ENCODE assay signal across 1 cellular context in the genomic region with DNA sequence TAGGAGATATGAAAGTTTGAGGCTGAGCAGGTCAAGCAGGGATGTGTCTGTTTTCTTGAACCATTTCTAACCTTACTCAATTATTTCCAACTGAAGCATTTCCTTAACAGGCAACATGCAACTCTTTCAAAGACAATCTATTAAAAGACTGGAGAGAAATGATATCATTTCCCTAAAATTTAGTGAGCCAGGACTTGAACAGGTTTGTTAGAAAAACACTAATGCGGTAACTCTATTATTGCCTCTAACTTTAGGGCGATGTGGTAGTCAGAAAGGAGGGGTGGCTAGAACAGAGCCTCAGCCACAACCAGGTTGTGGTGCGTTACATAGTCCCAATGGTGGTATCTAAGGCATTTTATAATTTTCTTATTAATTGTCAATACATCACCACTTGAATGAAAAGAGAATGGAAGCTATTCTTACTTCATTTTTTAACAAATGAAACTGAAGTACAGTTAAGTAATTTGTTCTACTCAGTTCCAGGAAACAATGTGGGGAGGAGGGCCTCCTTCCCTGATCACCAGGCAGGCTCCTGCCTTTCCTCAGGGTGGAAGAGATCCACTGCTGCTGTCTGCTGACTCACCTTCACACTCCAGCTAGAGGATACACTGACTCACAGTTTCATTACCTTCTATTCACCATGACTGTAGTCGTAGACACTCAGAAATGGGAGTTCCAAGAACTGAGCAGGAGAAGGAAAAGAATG.
TF ChIP-seq lines count a peak whose summit lies in the region.

No MANE protein-coding gene starts in this region.

TF ChIP-seq in K562, 482 proteins besides CTCF, POLR2A, EP300 and RAD21 (continued from another document and continues in another):
- TF ChIP-seq, protein P1, sequence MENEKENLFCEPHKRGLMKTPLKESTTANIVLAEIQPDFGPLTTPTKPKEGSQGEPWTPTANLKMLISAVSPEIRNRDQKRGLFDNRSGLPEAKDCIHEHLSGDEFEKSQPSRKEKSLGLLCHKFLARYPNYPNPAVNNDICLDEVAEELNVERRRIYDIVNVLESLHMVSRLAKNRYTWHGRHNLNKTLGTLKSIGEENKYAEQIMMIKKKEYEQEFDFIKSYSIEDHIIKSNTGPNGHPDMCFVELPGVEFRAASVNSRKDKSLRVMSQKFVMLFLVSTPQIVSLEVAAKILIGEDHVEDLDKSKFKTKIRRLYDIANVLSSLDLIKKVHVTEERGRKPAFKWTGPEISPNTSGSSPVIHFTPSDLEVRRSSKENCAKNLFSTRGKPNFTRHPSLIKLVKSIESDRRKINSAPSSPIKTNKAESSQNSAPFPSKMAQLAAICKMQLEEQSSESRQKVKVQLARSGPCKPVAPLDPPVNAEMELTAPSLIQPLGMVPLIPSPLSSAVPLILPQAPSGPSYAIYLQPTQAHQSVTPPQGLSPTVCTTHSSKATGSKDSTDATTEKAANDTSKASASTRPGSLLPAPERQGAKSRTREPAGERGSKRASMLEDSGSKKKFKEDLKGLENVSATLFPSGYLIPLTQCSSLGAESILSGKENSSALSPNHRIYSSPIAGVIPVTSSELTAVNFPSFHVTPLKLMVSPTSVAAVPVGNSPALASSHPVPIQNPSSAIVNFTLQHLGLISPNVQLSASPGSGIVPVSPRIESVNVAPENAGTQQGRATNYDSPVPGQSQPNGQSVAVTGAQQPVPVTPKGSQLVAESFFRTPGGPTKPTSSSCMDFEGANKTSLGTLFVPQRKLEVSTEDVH (IDR thresholded peaks at IDR 0.05; ENCODE audit: low read depth, partially characterized antibody) = no peak
- TF ChIP-seq XRCC3 (IDR thresholded peaks at IDR 0.05) (no peak), ZNF586 (CRISPR knock-in tag; conservative IDR thresholded peaks at IDR 0.05) (no peak), RBM17 (IDR thresholded peaks at IDR 0.05; ENCODE audit: borderline replicate concordance, low read depth, low read length) (no peak), FOSL1 (tag; conservative IDR thresholded peaks at IDR 0.05) (peak; percentile 94), ZBTB17 (CRISPR knock-in tag; IDR thresholded peaks at IDR 0.05) (0 out of 2 replicates have a peak, but pooled peaks have one; percentile 30), NFIC (IDR thresholded peaks at IDR 0.05) (no peak), PHF8 (IDR thresholded peaks at IDR 0.05; ENCODE audit: borderline replicate concordance, low read length) (no peak), CREBBP (IDR thresholded peaks at IDR 0.05; ENCODE audit: low read depth, low read length) (no peak), TAF9B (IDR thresholded peaks at IDR 0.05; ENCODE audit: partially characterized antibody) (no peak), KAT8 (IDR thresholded peaks at IDR 0.05; ENCODE audit: low read depth) (no peak), FOXK1 (CRISPR knock-in tag; IDR thresholded peaks at IDR 0.05; ENCODE audit: borderline replicate concordance) (no peak), ESRRB (CRISPR knock-in tag; IDR thresholded peaks at IDR 0.05; ENCODE audit: borderline replicate concordance) (no peak), EP400 (IDR thresholded peaks at IDR 0.05) (no peak), ZFP36 (IDR thresholded peaks at IDR 0.05; ENCODE audit: low read depth, low read length, partially characterized antibody) (no peak), ZC3H8 (IDR thresholded peaks at IDR 0.05) (no peak), ZFP1 (CRISPR knock-in tag; IDR thresholded peaks at IDR 0.05) (no peak), JUND (IDR thresholded peaks at IDR 0.05; ENCODE audit: borderline replicate concordance, low read depth, low read length) (peak; percentile 65; the same call in 1 of the 2 replicates), JUND (tag; IDR thresholded peaks at IDR 0.05; ENCODE audit: borderline replicate concordance, low read depth, low read length) (peak; percentile 56; the same call in 2 of the 3 replicates), ZNF436 (CRISPR knock-in tag; IDR thresholded peaks at IDR 0.05) (no peak), CHCHD3 (CRISPR knock-in tag; IDR thresholded peaks at IDR 0.05) (no peak), NFE2 (IDR thresholded peaks at IDR 0.05; ENCODE audit: low read depth) (peak; percentile 44; the same call in 1 of the 2 replicates), RFX7 (CRISPR knock-in tag; IDR thresholded peaks at IDR 0.05) (no peak), KDM2B (CRISPR knock-in tag; IDR thresholded peaks at IDR 0.05) (no peak), SRF (CRISPR knock-in tag; IDR thresholded peaks at IDR 0.05) (peak in 1 of 2 experiments; percentile 76; a peak in 1 of 4 replicates), EWSR1 (IDR thresholded peaks at IDR 0.05; ENCODE audit: borderline replicate concordance, low read depth, partially characterized antibody) (no peak), ZNF41 (CRISPR knock-in tag; conservative IDR thresholded peaks at IDR 0.05) (no peak), JUN (IDR thresholded peaks at IDR 0.05; ENCODE audit: borderline replicate concordance, low read depth, low read length) (0 out of 2 replicates have a peak, but pooled peaks have one; percentile 22), JUN (CRISPR knock-in tag; IDR thresholded peaks at IDR 0.05; ENCODE audit: borderline replicate concordance) (no peak), MAFG (tag; conservative IDR thresholded peaks at IDR 0.05) (peak; percentile 61), DNMT1 (IDR thresholded peaks at IDR 0.05) (no peak), FOXM1 (IDR thresholded peaks at IDR 0.05; ENCODE audit: low read depth) (no peak), FOXM1 (CRISPR knock-in tag; IDR thresholded peaks at IDR 0.05; ENCODE audit: low read depth) (no peak), C11orf30 (IDR thresholded peaks at IDR 0.05; ENCODE audit: low read depth) (peak; percentile 66), SMC3 (conservative IDR thresholded peaks at IDR 0.05; ENCODE audit: insufficient read depth, low read depth, low read length) (no peak), POLR2AphosphoS2 (IDR thresholded peaks at IDR 0.05; ENCODE audit: low read length) (no peak), POU5F1 (IDR thresholded peaks at IDR 0.05; ENCODE audit: borderline replicate concordance, low read depth, low read length, partially characterized antibody) (no peak), ZNF263 (CRISPR knock-in tag; IDR thresholded peaks at IDR 0.05; ENCODE audit: borderline replicate concordance) (no peak), ARHGAP35 (IDR thresholded peaks at IDR 0.05; ENCODE audit: partially characterized antibody) (no peak), ZNF75A (CRISPR knock-in tag; IDR thresholded peaks at IDR 0.05) (no peak), GABPB2 (CRISPR knock-in tag; conservative IDR thresholded peaks at IDR 0.05) (no peak), ZFP30 (CRISPR knock-in tag; IDR thresholded peaks at IDR 0.05; ENCODE audit: borderline replicate concordance) (no peak), ZNF124 (CRISPR knock-in tag; IDR thresholded peaks at IDR 0.05) (no peak), DDX20 (tag; IDR thresholded peaks at IDR 0.05; ENCODE audit: low read depth) (no peak), NCOA6 (IDR thresholded peaks at IDR 0.05) (no peak), SAFB2 (IDR thresholded peaks at IDR 0.05; ENCODE audit: borderline replicate concordance, low read depth, low read length, severe bottlenecking) (no peak), TEAD1 (CRISPR knock-in tag; IDR thresholded peaks at IDR 0.05) (no peak)
- TF ChIP-seq, protein P2, sequence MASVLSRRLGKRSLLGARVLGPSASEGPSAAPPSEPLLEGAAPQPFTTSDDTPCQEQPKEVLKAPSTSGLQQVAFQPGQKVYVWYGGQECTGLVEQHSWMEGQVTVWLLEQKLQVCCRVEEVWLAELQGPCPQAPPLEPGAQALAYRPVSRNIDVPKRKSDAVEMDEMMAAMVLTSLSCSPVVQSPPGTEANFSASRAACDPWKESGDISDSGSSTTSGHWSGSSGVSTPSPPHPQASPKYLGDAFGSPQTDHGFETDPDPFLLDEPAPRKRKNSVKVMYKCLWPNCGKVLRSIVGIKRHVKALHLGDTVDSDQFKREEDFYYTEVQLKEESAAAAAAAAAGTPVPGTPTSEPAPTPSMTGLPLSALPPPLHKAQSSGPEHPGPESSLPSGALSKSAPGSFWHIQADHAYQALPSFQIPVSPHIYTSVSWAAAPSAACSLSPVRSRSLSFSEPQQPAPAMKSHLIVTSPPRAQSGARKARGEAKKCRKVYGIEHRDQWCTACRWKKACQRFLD (CRISPR knock-in tag; IDR thresholded peaks at IDR 0.05) = no peak
- TF ChIP-seq, protein P3, sequence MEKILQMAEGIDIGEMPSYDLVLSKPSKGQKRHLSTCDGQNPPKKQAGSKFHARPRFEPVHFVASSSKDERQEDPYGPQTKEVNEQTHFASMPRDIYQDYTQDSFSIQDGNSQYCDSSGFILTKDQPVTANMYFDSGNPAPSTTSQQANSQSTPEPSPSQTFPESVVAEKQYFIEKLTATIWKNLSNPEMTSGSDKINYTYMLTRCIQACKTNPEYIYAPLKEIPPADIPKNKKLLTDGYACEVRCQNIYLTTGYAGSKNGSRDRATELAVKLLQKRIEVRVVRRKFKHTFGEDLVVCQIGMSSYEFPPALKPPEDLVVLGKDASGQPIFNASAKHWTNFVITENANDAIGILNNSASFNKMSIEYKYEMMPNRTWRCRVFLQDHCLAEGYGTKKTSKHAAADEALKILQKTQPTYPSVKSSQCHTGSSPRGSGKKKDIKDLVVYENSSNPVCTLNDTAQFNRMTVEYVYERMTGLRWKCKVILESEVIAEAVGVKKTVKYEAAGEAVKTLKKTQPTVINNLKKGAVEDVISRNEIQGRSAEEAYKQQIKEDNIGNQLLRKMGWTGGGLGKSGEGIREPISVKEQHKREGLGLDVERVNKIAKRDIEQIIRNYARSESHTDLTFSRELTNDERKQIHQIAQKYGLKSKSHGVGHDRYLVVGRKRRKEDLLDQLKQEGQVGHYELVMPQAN (IDR thresholded peaks at IDR 0.05; ENCODE audit: borderline replicate concordance) = no peak
- TF ChIP-seq, protein P4, sequence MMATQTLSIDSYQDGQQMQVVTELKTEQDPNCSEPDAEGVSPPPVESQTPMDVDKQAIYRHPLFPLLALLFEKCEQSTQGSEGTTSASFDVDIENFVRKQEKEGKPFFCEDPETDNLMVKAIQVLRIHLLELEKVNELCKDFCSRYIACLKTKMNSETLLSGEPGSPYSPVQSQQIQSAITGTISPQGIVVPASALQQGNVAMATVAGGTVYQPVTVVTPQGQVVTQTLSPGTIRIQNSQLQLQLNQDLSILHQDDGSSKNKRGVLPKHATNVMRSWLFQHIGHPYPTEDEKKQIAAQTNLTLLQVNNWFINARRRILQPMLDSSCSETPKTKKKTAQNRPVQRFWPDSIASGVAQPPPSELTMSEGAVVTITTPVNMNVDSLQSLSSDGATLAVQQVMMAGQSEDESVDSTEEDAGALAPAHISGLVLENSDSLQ (IDR thresholded peaks at IDR 0.05) = no peak
- TF ChIP-seq, protein P5, sequence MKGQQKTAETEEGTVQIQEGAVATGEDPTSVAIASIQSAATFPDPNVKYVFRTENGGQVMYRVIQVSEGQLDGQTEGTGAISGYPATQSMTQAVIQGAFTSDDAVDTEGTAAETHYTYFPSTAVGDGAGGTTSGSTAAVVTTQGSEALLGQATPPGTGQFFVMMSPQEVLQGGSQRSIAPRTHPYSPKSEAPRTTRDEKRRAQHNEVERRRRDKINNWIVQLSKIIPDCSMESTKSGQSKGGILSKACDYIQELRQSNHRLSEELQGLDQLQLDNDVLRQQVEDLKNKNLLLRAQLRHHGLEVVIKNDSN (CRISPR knock-in tag; IDR thresholded peaks at IDR 0.05) = no peak
- TF ChIP-seq, protein P6, sequence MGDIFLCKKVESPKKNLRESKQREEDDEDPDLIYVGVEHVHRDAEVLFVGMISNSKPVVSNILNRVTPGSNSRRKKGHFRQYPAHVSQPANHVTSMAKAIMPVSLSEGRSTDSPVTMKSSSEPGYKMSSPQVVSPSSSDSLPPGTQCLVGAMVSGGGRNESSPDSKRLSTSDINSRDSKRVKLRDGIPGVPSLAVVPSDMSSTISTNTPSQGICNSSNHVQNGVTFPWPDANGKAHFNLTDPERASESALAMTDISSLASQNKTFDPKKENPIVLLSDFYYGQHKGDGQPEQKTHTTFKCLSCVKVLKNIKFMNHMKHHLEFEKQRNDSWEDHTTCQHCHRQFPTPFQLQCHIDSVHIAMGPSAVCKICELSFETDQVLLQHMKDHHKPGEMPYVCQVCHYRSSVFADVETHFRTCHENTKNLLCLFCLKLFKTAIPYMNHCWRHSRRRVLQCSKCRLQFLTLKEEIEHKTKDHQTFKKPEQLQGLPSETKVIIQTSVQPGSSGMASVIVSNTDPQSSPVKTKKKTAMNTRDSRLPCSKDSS (IDR thresholded peaks at IDR 0.05; ENCODE audit: low read depth, partially characterized antibody) = no peak
- TF ChIP-seq, protein P7, sequence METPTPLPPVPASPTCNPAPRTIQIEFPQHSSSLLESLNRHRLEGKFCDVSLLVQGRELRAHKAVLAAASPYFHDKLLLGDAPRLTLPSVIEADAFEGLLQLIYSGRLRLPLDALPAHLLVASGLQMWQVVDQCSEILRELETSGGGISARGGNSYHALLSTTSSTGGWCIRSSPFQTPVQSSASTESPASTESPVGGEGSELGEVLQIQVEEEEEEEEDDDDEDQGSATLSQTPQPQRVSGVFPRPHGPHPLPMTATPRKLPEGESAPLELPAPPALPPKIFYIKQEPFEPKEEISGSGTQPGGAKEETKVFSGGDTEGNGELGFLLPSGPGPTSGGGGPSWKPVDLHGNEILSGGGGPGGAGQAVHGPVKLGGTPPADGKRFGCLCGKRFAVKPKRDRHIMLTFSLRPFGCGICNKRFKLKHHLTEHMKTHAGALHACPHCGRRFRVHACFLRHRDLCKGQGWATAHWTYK (CRISPR knock-in tag; IDR thresholded peaks at IDR 0.05) = no peak
- TF ChIP-seq, protein P8, sequence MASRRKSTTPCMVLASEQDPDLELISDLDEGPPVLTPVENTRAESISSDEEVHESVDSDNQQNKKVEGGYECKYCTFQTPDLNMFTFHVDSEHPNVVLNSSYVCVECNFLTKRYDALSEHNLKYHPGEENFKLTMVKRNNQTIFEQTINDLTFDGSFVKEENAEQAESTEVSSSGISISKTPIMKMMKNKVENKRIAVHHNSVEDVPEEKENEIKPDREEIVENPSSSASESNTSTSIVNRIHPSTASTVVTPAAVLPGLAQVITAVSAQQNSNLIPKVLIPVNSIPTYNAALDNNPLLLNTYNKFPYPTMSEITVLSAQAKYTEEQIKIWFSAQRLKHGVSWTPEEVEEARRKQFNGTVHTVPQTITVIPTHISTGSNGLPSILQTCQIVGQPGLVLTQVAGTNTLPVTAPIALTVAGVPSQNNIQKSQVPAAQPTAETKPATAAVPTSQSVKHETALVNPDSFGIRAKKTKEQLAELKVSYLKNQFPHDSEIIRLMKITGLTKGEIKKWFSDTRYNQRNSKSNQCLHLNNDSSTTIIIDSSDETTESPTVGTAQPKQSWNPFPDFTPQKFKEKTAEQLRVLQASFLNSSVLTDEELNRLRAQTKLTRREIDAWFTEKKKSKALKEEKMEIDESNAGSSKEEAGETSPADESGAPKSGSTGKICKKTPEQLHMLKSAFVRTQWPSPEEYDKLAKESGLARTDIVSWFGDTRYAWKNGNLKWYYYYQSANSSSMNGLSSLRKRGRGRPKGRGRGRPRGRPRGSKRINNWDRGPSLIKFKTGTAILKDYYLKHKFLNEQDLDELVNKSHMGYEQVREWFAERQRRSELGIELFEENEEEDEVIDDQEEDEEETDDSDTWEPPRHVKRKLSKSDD (conservative IDR thresholded peaks at IDR 0.05; ENCODE audit: low read length) = no peak
